8 cellular contexts compared by ENCODE assay signal in genomic region chr7:27179503-27180430, GRCh38. TPM values are rescaled to one million over a fixed set of nuclear protein-coding genes. Genes with fewer than 3 reads are reported as not detected.
DNase-seq lines count a peak whose midpoint lies in the region; ATAC-seq, FAIRE-seq and TF ChIP-seq lines count a peak whose summit lies in the region.

No MANE protein-coding gene starts in this region.

- peak; percentile 93 for DNase-seq in EL
- peak; percentile 68 for DNase-seq in activated CD4-positive, alpha-beta memory T cell treated with anti-CD3 and anti-CD28 coated beads for 36 hours
- DNase-seq in H1 (ENCODE audit: low read depth in 1 of 2, low spot score in 2 of 2): peak in 1 of 2 experiments; percentile 93
- DNase-seq in midbrain (lab: John Stamatoyannopoulos, UW): peak; percentile 26
- no peak for DNase-seq in GF-D8 (lab: John Stamatoyannopoulos, UW)

- no peaks in the 10 kb centered on the region for H3K9me2 ChIP-seq in Loucy (replicated peaks; ENCODE audit: low read depth, low read length)

- H3K27me3 ChIP-seq in Loucy (ENCODE audit: insufficient read depth, low read length, poor library complexity, severe bottlenecking) (peaks cover 40% of the 10 kb centered on the region), H1 (replicated peaks in 1 of 4; ENCODE audit: control insufficient read depth in 3 of 4, extremely low read depth in 1 of 4, insufficient read depth in 3 of 4, low read length in 3 of 4) (peaks cover 98 to 100% (median 100%) of the 10 kb centered on the region in 4 experiments), stomach smooth muscle (ENCODE audit: control insufficient read depth in 1 of 2, insufficient read depth in 2 of 2, low read length in 2 of 2) (peaks cover 88 to 98% of the 10 kb centered on the region in 2 donors)

- H3K9me3 ChIP-seq in Loucy (ENCODE audit: insufficient read depth, low read depth, low read length) (no peaks in the 10 kb centered on the region), H1 (ENCODE audit: insufficient read depth in 2 of 2, low read depth in 1 of 2, low read length in 1 of 2) (no peaks in the 10 kb centered on the region), stomach smooth muscle (ENCODE audit: control insufficient read depth in 2 of 2, low read length in 2 of 2) (no peaks in the 10 kb centered on the region)

- no peaks in the 10 kb centered on the region for H3K23me2 ChIP-seq in H1 (ENCODE audit: low read depth, low read length)

- TF ChIP-seq RAD21 in H1 (IDR thresholded peaks at IDR 0.05 in 1 of 2, conservative IDR thresholded peaks at IDR 0.05 in 1 of 2; ENCODE audit: low read depth in 2 of 2, low read length in 2 of 2): peak; percentile 31 to 48; a peak in 3 of 4 replicates

- H3K4me2 ChIP-seq in Loucy (ENCODE audit: low read depth, low read length, poor library complexity, severe bottlenecking): peak overlapping the region; percentile 98
- H3K4me2 ChIP-seq in H1 (ENCODE audit: insufficient read depth in 1 of 2, low read depth in 2 of 2, low read length in 2 of 2): peak overlapping the region; percentile 18 to 21; a peak in 3 of 4 replicates

- H3K4me1 ChIP-seq in Loucy (ENCODE audit: insufficient read depth, low read length, poor library complexity, severe bottlenecking): peaks cover 51% of the 10 kb centered on the region
- H3K4me1 ChIP-seq in H1 (replicated peaks in 1 of 4; ENCODE audit: control insufficient read depth in 3 of 4, insufficient read depth in 4 of 4, low read length in 3 of 4): peaks cover 1 to 4% (median 3%) of the 10 kb centered on the region in 4 experiments; a peak in 6 of 7 replicates
- H3K4me1 ChIP-seq in stomach smooth muscle (ENCODE audit: control insufficient read depth, insufficient read depth, low read length): peaks cover 22% of the 10 kb centered on the region

- no peak overlapping the region for H3K27ac Mint-ChIP-seq in activated CD4-positive, alpha-beta memory T cell treated with anti-CD3 and anti-CD28 coated beads for 36 hours

- CTCF ChIA-PET in activated CD4-positive, alpha-beta memory T cell treated with anti-CD3 and anti-CD28 coated beads for 36 hours (lab: Charles Lee): interaction anchor here (0.5 to 3.4 kb wide), 32 partner anchors 9 to 1770 kb away, joined by 3 to 22 read pairs (median 4); partner anchors contain the start of genes HOXA5 and HOXA9
- CTCF ChIA-PET in H1 (lab: Charles Lee; ENCODE audit: partially characterized antibody): interaction anchor here (0.6 to 2.7 kb wide), 38 partner anchors 8 to 1283 kb away, joined by 3 to 26 read pairs (median 4); partner anchors contain the start of genes HOXA13, HOXA3, HOXA5 and HOXA7

- 0 out of 3 replicates have a peak, but pooled peaks of 1 of the 2 experiments have one; percentile 17 for TF ChIP-seq EP300 in H1 (IDR thresholded peaks at IDR 0.05; ENCODE audit: borderline replicate concordance in 1 of 2, low read depth in 2 of 2, low read length in 2 of 2)

- H3K4ac ChIP-seq in H1 (replicated peaks; ENCODE audit: insufficient read length, low read depth, low read length): no peak overlapping the region

- peaks cover 100% of the 10 kb centered on the region for H3K79me2 ChIP-seq in Loucy (ENCODE audit: insufficient read depth, low read length)
- H3K79me2 ChIP-seq in H1 (ENCODE audit: control insufficient read depth in 1 of 2, insufficient read depth in 2 of 2, low read length in 2 of 2): no peaks in the 10 kb centered on the region

- POLR2A ChIA-PET in activated CD4-positive, alpha-beta memory T cell treated with anti-CD3 and anti-CD28 coated beads for 36 hours (lab: Charles Lee): no interaction called here
- POLR2A ChIA-PET in H1 (lab: Charles Lee; ENCODE audit: partially characterized antibody): interaction anchor here (0.6 kb wide), 1 partner anchor 485 kb away, joined by 3 read pairs; no protein-coding TSS in a partner anchor

- no peak for FAIRE-seq in H1 (lab: Jason Lieb, UNC)

- H2BK20ac ChIP-seq in H1 (ENCODE audit: low read length): no peak overlapping the region

- H4K8ac ChIP-seq in H1 (ENCODE audit: extremely low read depth, insufficient read depth, low read length): peak overlapping the region; percentile 58; the same call in 1 of the 2 replicates

- H3K4me1 Mint-ChIP-seq in activated CD4-positive, alpha-beta memory T cell treated with anti-CD3 and anti-CD28 coated beads for 36 hours (ENCODE audit: low read depth): peaks cover 13% of the 10 kb centered on the region

- WGBS in H1 (ENCODE audit: extremely low coverage in 1 of 2, insufficient coverage in 1 of 2, insufficient read length in 1 of 2, insufficient replicate concordance in 2 of 2, low coverage in 1 of 2, low lambda C conversion rate in 2 of 2, missing lambda C conversion rate in 1 of 2), 2 experiments: 9% methylated on average over 53 of the region's 56 CpGs; no CpG with 5 or more reads in 1 of the 2 experiments

- no peak overlapping the region for H3K18ac ChIP-seq in H1 (ENCODE audit: extremely low read depth, low read length)

- H2BK15ac ChIP-seq in H1 (ENCODE audit: low read length): no peak overlapping the region

- intact Hi-C loops in activated CD4-positive, alpha-beta memory T cell treated with anti-CD3 and anti-CD28 coated beads for 36 hours (cut with micrococcal nuclease): loop anchor here (5.0 kb wide), 1 partner anchor 1322 kb away; no protein-coding TSS in a partner anchor

- H3K23ac ChIP-seq in H1 (ENCODE audit: insufficient read length): no peak overlapping the region

- H4K5ac ChIP-seq in H1 (ENCODE audit: insufficient read length, low read depth, low read length): no peak overlapping the region

- ATAC-seq in GM18519 (IDR thresholded peaks at IDR 0.05; ENCODE audit: low FRiP score, unreplicated experiment): no peak

- TF ChIP-seq POLR2A in H1 (IDR thresholded peaks at IDR 0.05; ENCODE audit: control extremely low read depth in 1 of 2, low read depth in 2 of 2, low read length in 2 of 2): no peak

- peaks cover 2% of the 10 kb centered on the region for H3K36me3 Mint-ChIP-seq in activated CD4-positive, alpha-beta memory T cell treated with anti-CD3 and anti-CD28 coated beads for 36 hours

- no peak overlapping the region for H2AFZ ChIP-seq in Loucy (ENCODE audit: low read length)
- no peak overlapping the region for H2AFZ ChIP-seq in H1 (ENCODE audit: low read length)

- no peaks in the 10 kb centered on the region for H3K9me3 Mint-ChIP-seq in activated CD4-positive, alpha-beta memory T cell treated with anti-CD3 and anti-CD28 coated beads for 36 hours

- H3F3A ChIP-seq in Loucy (ENCODE audit: low read depth): peaks cover 8% of the 10 kb centered on the region; the same call in 1 of the 2 replicates

- H3K14ac ChIP-seq in H1 (ENCODE audit: insufficient read length): no peak overlapping the region

- H3K27ac ChIP-seq in H1 (ENCODE audit: low read depth, low read length) (no peak overlapping the region), stomach smooth muscle (ENCODE audit: low read length) (no peak overlapping the region)

- H2BK120ac ChIP-seq in H1 (replicated peaks; ENCODE audit: low read depth, low read length): no peak overlapping the region

- H3K4me3 Mint-ChIP-seq in activated CD4-positive, alpha-beta memory T cell treated with anti-CD3 and anti-CD28 coated beads for 36 hours: no peak overlapping the region

- H4K20me1 ChIP-seq in Loucy (ENCODE audit: insufficient read depth, low read length, poor library complexity, severe bottlenecking) (peaks cover 80% of the 10 kb centered on the region), H1 (replicated peaks in 1 of 2; ENCODE audit: control insufficient read depth in 1 of 2, insufficient read depth in 2 of 2, low read length in 2 of 2) (peaks cover 39 to 50% of the 10 kb centered on the region in 2 experiments)

- H3K56ac ChIP-seq in H1 (replicated peaks; ENCODE audit: insufficient read length, low read depth, low read length): no peak overlapping the region

- H3K4me3 ChIP-seq in Loucy (ENCODE audit: low read length, poor library complexity, severe bottlenecking) (peak overlapping the region; percentile 94), H1 (ENCODE audit: extremely low read depth in 1 of 4, insufficient read depth in 2 of 4, low read depth in 3 of 4, low read length in 4 of 4) (peak overlapping the region in 1 of 4 experiments; percentile 8; a peak in 1 of 8 replicates), stomach smooth muscle (ENCODE audit: low read length in 2 of 2) (peak overlapping the region; percentile 12 to 40)

- TF ChIP-seq CTCF in Loucy (conservative IDR thresholded peaks at IDR 0.05; ENCODE audit: low read length): peak; percentile 90
- peak; percentile 74 to 83 (median 80) for TF ChIP-seq CTCF in H1 (IDR thresholded peaks at IDR 0.05; ENCODE audit: control extremely low read depth in 1 of 3, insufficient read depth in 1 of 3, low read depth in 1 of 3, low read length in 3 of 3)

- H2BK5ac ChIP-seq in H1 (ENCODE audit: low read depth, low read length): no peak overlapping the region

- no peak overlapping the region for H2AK5ac ChIP-seq in H1 (ENCODE audit: low read depth, low read length)

- peaks cover 69% of the 10 kb centered on the region for H3K27me3 Mint-ChIP-seq in activated CD4-positive, alpha-beta memory T cell treated with anti-CD3 and anti-CD28 coated beads for 36 hours

- H3K79me1 ChIP-seq in H1 (ENCODE audit: low read depth, low read length): no peaks in the 10 kb centered on the region

- H4K91ac ChIP-seq in H1 (replicated peaks; ENCODE audit: insufficient read length, low read length): no peak overlapping the region

- H2BK12ac ChIP-seq in H1 (ENCODE audit: low read depth, low read length): 0 out of 2 replicates have a peak overlapping the region, but pooled peaks have one; percentile 60

- no peaks in the 10 kb centered on the region; the same call in 1 of the 2 replicates for H3K36me3 ChIP-seq in Loucy (ENCODE audit: insufficient read depth, low read length)
- peaks cover 0 to 7% (median 0%) of the 10 kb centered on the region in 4 experiments; a peak in 1 of 8 replicates for H3K36me3 ChIP-seq in H1 (ENCODE audit: control insufficient read depth in 2 of 4, insufficient read depth in 4 of 4, low read length in 3 of 4)
- H3K36me3 ChIP-seq in stomach smooth muscle (ENCODE audit: control insufficient read depth in 2 of 2, insufficient read depth in 2 of 2, low read length in 2 of 2): no peaks in the 10 kb centered on the region

- H3K9ac ChIP-seq in Loucy (ENCODE audit: low read depth, low read length, poor library complexity, severe bottlenecking) (peak overlapping the region; percentile 99), H1 (replicated peaks in 1 of 4; ENCODE audit: extremely low read depth in 1 of 4, low read depth in 3 of 4, low read length in 3 of 4) (no peak overlapping the region), stomach smooth muscle (ENCODE audit: low read length in 2 of 2) (no peak overlapping the region)

RNA-seq across cellular contexts. Expression of gene HOXA11, which starts 5.3 kb away (rescaled TPM):
- not detected for total RNA-seq in activated CD4-positive, alpha-beta memory T cell treated with anti-CD3 and anti-CD28 coated beads for 36 hours
- total RNA-seq in H1 (2021; fragmentation: NEBNext Ultra II Directional; extraction: Animal tissue kit (Norgen Biotek cat#: 25700)): not detected in 2 replicates
- polyA plus RNA-seq in H1 (2011; rRNA removed): not detected in 2 replicates
- not detected for polyA plus RNA-seq in H1 (2011; cell fraction: cytosol; rRNA removed)
- not detected for polyA plus RNA-seq in H1 (2011; cell fraction: nucleus; rRNA removed)
- not detected in 4 replicates for polyA plus RNA-seq in H1 (2012, experiment 1 of 2)
- polyA plus RNA-seq in H1 (2012, experiment 2 of 2): not detected
- polyA plus RNA-seq in H1 (2013, experiment 1 of 2): not detected
- polyA plus RNA-seq in H1 (2013, experiment 2 of 2): not detected
- polyA minus RNA-seq in H1 (2011; rRNA and poly(A)+ RNA removed): not detected in 2 replicates
- not detected for polyA minus RNA-seq in H1 (2011; cell fraction: cytosol; rRNA and poly(A)+ RNA removed)
- polyA minus RNA-seq in H1 (2011; cell fraction: nucleus; rRNA and poly(A)+ RNA removed): not detected

RNA-seq across cellular contexts. Expression of gene HOXA10, which starts 5.6 kb away (rescaled TPM):
- total RNA-seq in activated CD4-positive, alpha-beta memory T cell treated with anti-CD3 and anti-CD28 coated beads for 36 hours: not detected
- not detected in 2 replicates for total RNA-seq in H1 (2021; fragmentation: NEBNext Ultra II Directional; extraction: Animal tissue kit (Norgen Biotek cat#: 25700))
- not detected in 2 replicates for polyA plus RNA-seq in H1 (2011; rRNA removed)
- polyA plus RNA-seq in H1 (2011; cell fraction: cytosol; rRNA removed): not detected
- polyA plus RNA-seq in H1 (2011; cell fraction: nucleus; rRNA removed): not detected
- polyA plus RNA-seq in H1 (2012, experiment 1 of 2): not detected in 4 replicates
- not detected for polyA plus RNA-seq in H1 (2012, experiment 2 of 2)
- not detected for polyA plus RNA-seq in H1 (2013, experiment 1 of 2)
- not detected for polyA plus RNA-seq in H1 (2013, experiment 2 of 2)
- not detected in 2 replicates for polyA minus RNA-seq in H1 (2011; rRNA and poly(A)+ RNA removed)
- not detected for polyA minus RNA-seq in H1 (2011; cell fraction: cytosol; rRNA and poly(A)+ RNA removed)
- polyA minus RNA-seq in H1 (2011; cell fraction: nucleus; rRNA and poly(A)+ RNA removed): not detected

RNA-seq across cellular contexts. Expression of gene HOXA9, which starts 14.4 kb away (rescaled TPM):
- under 1 TPM in 1 of 2 experiments, not detected in 1; 0.19 TPM for total RNA-seq in activated CD4-positive, alpha-beta memory T cell treated with anti-CD3 and anti-CD28 coated beads for 36 hours
- total RNA-seq in H1 (2021; fragmentation: NEBNext Ultra II Directional; extraction: Animal tissue kit (Norgen Biotek cat#: 25700)): not detected in 2 replicates
- polyA plus RNA-seq in H1 (2011; rRNA removed): not detected in 2 replicates
- not detected for polyA plus RNA-seq in H1 (2011; cell fraction: cytosol; rRNA removed)
- polyA plus RNA-seq in H1 (2011; cell fraction: nucleus; rRNA removed): not detected
- not detected in 4 replicates for polyA plus RNA-seq in H1 (2012, experiment 1 of 2)
- polyA plus RNA-seq in H1 (2012, experiment 2 of 2): not detected
- not detected for polyA plus RNA-seq in H1 (2013, experiment 1 of 2)
- not detected for polyA plus RNA-seq in H1 (2013, experiment 2 of 2)
- polyA minus RNA-seq in H1 (2011; rRNA and poly(A)+ RNA removed): not detected in 2 replicates
- not detected for polyA minus RNA-seq in H1 (2011; cell fraction: cytosol; rRNA and poly(A)+ RNA removed)
- not detected for polyA minus RNA-seq in H1 (2011; cell fraction: nucleus; rRNA and poly(A)+ RNA removed)

RNA-seq across cellular contexts. Expression of gene HOXA13, which starts 20.1 kb away (rescaled TPM):
- total RNA-seq in activated CD4-positive, alpha-beta memory T cell treated with anti-CD3 and anti-CD28 coated beads for 36 hours: not detected
- not detected in 2 replicates for total RNA-seq in H1 (2021; fragmentation: NEBNext Ultra II Directional; extraction: Animal tissue kit (Norgen Biotek cat#: 25700))
- not detected in 2 replicates for polyA plus RNA-seq in H1 (2011; rRNA removed)
- polyA plus RNA-seq in H1 (2011; cell fraction: cytosol; rRNA removed): not detected
- polyA plus RNA-seq in H1 (2011; cell fraction: nucleus; rRNA removed): not detected
- polyA plus RNA-seq in H1 (2012, experiment 1 of 2): 0.07 TPM in 1 of 4 replicates, not detected in the others
- polyA plus RNA-seq in H1 (2012, experiment 2 of 2): not detected
- not detected for polyA plus RNA-seq in H1 (2013, experiment 1 of 2)
- polyA plus RNA-seq in H1 (2013, experiment 2 of 2): not detected
- not detected in 2 replicates for polyA minus RNA-seq in H1 (2011; rRNA and poly(A)+ RNA removed)
- polyA minus RNA-seq in H1 (2011; cell fraction: cytosol; rRNA and poly(A)+ RNA removed): not detected
- polyA minus RNA-seq in H1 (2011; cell fraction: nucleus; rRNA and poly(A)+ RNA removed): not detected

RNA-seq across cellular contexts. Expression of gene HOXA7, which starts 23.3 kb away (rescaled TPM):
- not detected for total RNA-seq in activated CD4-positive, alpha-beta memory T cell treated with anti-CD3 and anti-CD28 coated beads for 36 hours
- not detected in 2 replicates for total RNA-seq in H1 (2021; fragmentation: NEBNext Ultra II Directional; extraction: Animal tissue kit (Norgen Biotek cat#: 25700))
- polyA plus RNA-seq in H1 (2011; rRNA removed): 0.03 TPM in 1 of 2 replicates, not detected in the other
- polyA plus RNA-seq in H1 (2011; cell fraction: cytosol; rRNA removed): not detected
- polyA plus RNA-seq in H1 (2011; cell fraction: nucleus; rRNA removed): not detected
- polyA plus RNA-seq in H1 (2012, experiment 1 of 2): not detected in 4 replicates
- not detected for polyA plus RNA-seq in H1 (2012, experiment 2 of 2)
- 0.02 TPM for polyA plus RNA-seq in H1 (2013, experiment 1 of 2)
- 0.02 TPM for polyA plus RNA-seq in H1 (2013, experiment 2 of 2)
- not detected in 2 replicates for polyA minus RNA-seq in H1 (2011; rRNA and poly(A)+ RNA removed)
- not detected for polyA minus RNA-seq in H1 (2011; cell fraction: cytosol; rRNA and poly(A)+ RNA removed)
- polyA minus RNA-seq in H1 (2011; cell fraction: nucleus; rRNA and poly(A)+ RNA removed): not detected
